Comparison of ENCODE assay signal across 8 cellular contexts in genomic region chr10:11018426-11018818, GRCh38. TPM values are rescaled to one million over a fixed set of nuclear protein-coding genes. Genes with fewer than 3 reads are reported as not detected.
A peak's percentile ranks its signal among the peaks of the same experiment; 100 is the strongest.
DNase-seq lines count a peak whose midpoint lies in the region; ATAC-seq, FAIRE-seq and TF ChIP-seq lines count a peak whose summit lies in the region.

No MANE protein-coding gene starts in this region.

- no peak overlapping the region for H3K9ac ChIP-seq in GM12878 (ENCODE audit: control insufficient read depth, insufficient read depth, low read length)

- H2AFZ ChIP-seq in GM12878 (ENCODE audit: control insufficient read depth, low read depth, low read length) (peak overlapping the region; percentile 71), OCI-LY7 (ENCODE audit: low read length) (no peak overlapping the region)

- CTCF ChIA-PET in GM12878 (lab: Yijun Ruan, JAX) (interaction anchor here (0.6 to 1.0 kb wide), 2 partner anchors 252 to 500 kb away, joined by 3 to 4 read pairs; no protein-coding TSS in a partner anchor), OCI-LY7 (lab: Charles Lee; ENCODE audit: unreplicated experiment) (interaction anchor here (1.0 kb wide), 1 partner anchor 62 kb away, joined by 3 read pairs; no protein-coding TSS in a partner anchor)

- no peak; the same call in 2 of the 3 replicates for ATAC-seq in GM12878

- SMC1A ChIA-PET in GM12878 (lab: Charles Lee; ENCODE audit: uncharacterized antibody, unreplicated experiment) = interaction anchor here (0.7 to 1.1 kb wide), 2 partner anchors 95 to 135 kb away, joined by 3 read pairs; no protein-coding TSS in a partner anchor

- TF ChIP-seq POLR2A in GM12878 (IDR thresholded peaks at IDR 0.05; ENCODE audit: low read depth, low read length) (no peak), lower leg skin (IDR thresholded peaks at IDR 0.05) (no peak), GM12892 (IDR thresholded peaks at IDR 0.05; ENCODE audit: low read depth, low read length) (no peak)

- no peaks in the 10 kb centered on the region for H3K4me1 ChIP-seq in GM12878 (ENCODE audit: control insufficient read depth, insufficient read depth, low read length)
- peaks cover 0 to 23% (median 12%) of the 10 kb centered on the region in 4 donors for H3K4me1 ChIP-seq in tibial artery
- no peaks in the 10 kb centered on the region for H3K4me1 ChIP-seq in OCI-LY7 (ENCODE audit: insufficient read depth, low read length, poor library complexity, severe bottlenecking)

- peak; percentile 6 for DNase-seq in stimulated activated CD4-positive, alpha-beta T cell treated with anti-CD3 and anti-CD28 coated beads, Interleukin-12 subunit alpha, Interleukin-12 subunit beta, amount 100 ng/mL, for 4 hours
- DNase-seq in stimulated activated CD4-positive, alpha-beta T cell treated with anti-CD3 and anti-CD28 coated beads, Interleukin-1b, Interleukin-23, amount 100 ng/mL, for 48 hours = no peak
- DNase-seq in GM12878 (ENCODE audit: low read depth, low spot score) (no peak), lower leg skin (ENCODE audit: low spot score in 2 of 2) (peak in 1 of 2 donors; percentile 88), tibial artery (peak in 1 of 2 donors; percentile 71), NCI-H82 (lab: John Stamatoyannopoulos, UW) (no peak), OCI-LY7 (ENCODE audit: low spot score) (no peak), GM12892 (ENCODE audit: insufficient read length) (no peak)

- no peaks in the 10 kb centered on the region for H3K36me3 ChIP-seq in GM12878 (ENCODE audit: control insufficient read depth in 2 of 2, insufficient read depth in 2 of 2, low read length in 1 of 2)
- no peaks in the 10 kb centered on the region for H3K36me3 ChIP-seq in tibial artery
- H3K36me3 ChIP-seq in OCI-LY7 (ENCODE audit: insufficient read depth, low read length) = no peaks in the 10 kb centered on the region

- POLR2A ChIA-PET in GM12878 (lab: Charles Lee) (no interaction called here), OCI-LY7 (lab: Charles Lee) (no interaction called here)

- RAD21 ChIA-PET in GM12878 (lab: Charles Lee; ENCODE audit: unreplicated experiment) = no interaction called here

- FAIRE-seq in GM12878 (lab: Jason Lieb, UNC) = no peak
- FAIRE-seq in GM12892 (lab: Jason Lieb, UNC) = no peak

- no peaks in the 10 kb centered on the region for H3K9me2 ChIP-seq in OCI-LY7 (ENCODE audit: insufficient read depth, low read length)

- no peaks in the 10 kb centered on the region for H3K79me2 ChIP-seq in GM12878 (ENCODE audit: control insufficient read depth, insufficient read depth, low read length)
- no peaks in the 10 kb centered on the region for H3K79me2 ChIP-seq in OCI-LY7 (ENCODE audit: insufficient read depth, low read depth, low read length)

- H3K4me2 ChIP-seq in GM12878 (ENCODE audit: control insufficient read depth, insufficient read depth) (peak overlapping the region; percentile 61; the same call in 1 of the 2 replicates), OCI-LY7 (ENCODE audit: low read length) (no peak overlapping the region)

- no TSS peak for BruUV-seq in GM12878 (replicated peaks; lab: Mats Ljungman, UMichigan)
- no TSS peak for BruUV-seq in OCI-LY7 (replicated peaks; lab: Mats Ljungman, UMichigan)

- H3K9me3 ChIP-seq in GM12878 (replicated peaks; ENCODE audit: control insufficient read depth, insufficient read depth, low read length) (no peaks in the 10 kb centered on the region), tibial artery (no peaks in the 10 kb centered on the region), OCI-LY7 (ENCODE audit: low read length) (no peaks in the 10 kb centered on the region)

- intact Hi-C loops in GM12878 (cut with micrococcal nuclease; ENCODE audit: unreplicated experiment) = loop anchor here (10.0 kb wide), 1 partner anchor 256 kb away; no protein-coding TSS in a partner anchor
- intact Hi-C loops in lower leg skin (cut with DNase I; ENCODE audit: low total_unique reads) = no loop called here
- intact Hi-C loops in tibial artery (cut with DNase I; ENCODE audit: low total_unique reads) = loop anchor here (10.0 kb wide), 1 partner anchor 214 kb away; no protein-coding TSS in a partner anchor
- intact Hi-C loops in OCI-LY7 (cut with micrococcal nuclease; ENCODE audit: unreplicated experiment) = no loop called here

- H3K27me3 ChIP-seq in GM12878 (replicated peaks in 1 of 2; ENCODE audit: control insufficient read depth in 2 of 2, insufficient read depth in 2 of 2, low read length in 1 of 2) (peaks cover 2 to 25% of the 10 kb centered on the region in 2 experiments; a peak in 3 of 4 replicates), tibial artery (no peaks in the 10 kb centered on the region)

- TF ChIP-seq EP300 in GM12878 (IDR thresholded peaks at IDR 0.05; ENCODE audit: borderline replicate concordance in 1 of 2, control insufficient read depth in 1 of 2, low read depth in 2 of 2, low read length in 2 of 2) = no peak

- in situ Hi-C loops in GM12878 (cut with MboI) = no loop called here

- H4K20me1 ChIP-seq in GM12878 (ENCODE audit: control insufficient read depth, insufficient read depth) (no peaks in the 10 kb centered on the region), OCI-LY7 (ENCODE audit: insufficient read depth, low read length) (no peaks in the 10 kb centered on the region)

- TF ChIP-seq RAD21 in GM12878 (IDR thresholded peaks at IDR 0.05; ENCODE audit: insufficient read depth, low read depth, low read length) = no peak

- no peak for TF ChIP-seq CTCF in GM12878 (IDR thresholded peaks at IDR 0.05 in 2 of 3, conservative IDR thresholded peaks at IDR 0.05 in 1 of 3; ENCODE audit: control insufficient read depth in 2 of 3, extremely low read depth in 1 of 3, insufficient read depth in 1 of 3, low read depth in 3 of 3, low read length in 3 of 3)
- TF ChIP-seq CTCF in lower leg skin (IDR thresholded peaks at IDR 0.05) = no peak
- TF ChIP-seq CTCF in tibial artery (IDR thresholded peaks at IDR 0.05) = no peak
- no peak for TF ChIP-seq CTCF in OCI-LY7 (conservative IDR thresholded peaks at IDR 0.05; ENCODE audit: low read length)

- 44% methylated on average over 4 of the region's 57 CpGs for WGBS in GM12878 (ENCODE audit: insufficient coverage, insufficient replicate concordance, low lambda C conversion rate, missing lambda C conversion rate)
- WGBS in lower leg skin, 2 donors = 1 to 3% methylated on average over 23 to 27 of the region's 57 CpGs

- H3K27ac ChIP-seq in GM12878 (ENCODE audit: control insufficient read depth, insufficient read depth) (no peak overlapping the region), tibial artery (peak overlapping the region; percentile 74 to 91), OCI-LY7 (ENCODE audit: low read depth, low read length, poor library complexity, severe bottlenecking) (no peak overlapping the region)

- H3K4me3 ChIP-seq in GM12878 = peak overlapping the region; percentile 67; the same call in 1 of the 2 replicates
- peak overlapping the region; percentile 78 for H3K4me3 ChIP-seq in lower leg skin (ENCODE audit: low read depth, poor library complexity, severe bottlenecking)
- peak overlapping the region; percentile 91 to 99 for H3K4me3 ChIP-seq in tibial artery
- no peak overlapping the region for H3K4me3 ChIP-seq in OCI-LY7 (ENCODE audit: low read depth, low read length, poor library complexity, severe bottlenecking)

TF ChIP-seq in GM12878, 131 proteins besides CTCF, POLR2A, EP300 and RAD21:
- TF ChIP-seq STAT1 (conservative IDR thresholded peaks at IDR 0.05) (no peak), E2F8 (IDR thresholded peaks at IDR 0.05; ENCODE audit: low read depth, partially characterized antibody) (no peak), PAX8 (IDR thresholded peaks at IDR 0.05) (no peak), BRCA1 (IDR thresholded peaks at IDR 0.05; ENCODE audit: low read depth, low read length) (no peak), NR2C1 (IDR thresholded peaks at IDR 0.05) (no peak), JUND (IDR thresholded peaks at IDR 0.05; ENCODE audit: low read depth, low read length) (no peak)

RNA-seq across cellular contexts. Expression of gene CELF2, which starts 0.8 kb away (rescaled TPM):
- total RNA-seq in GM12878 (2013; cell fraction: nucleolus; rRNA removed) = 276 and 277 TPM in 2 replicates
- total RNA-seq in GM12878 (2014; rRNA removed) (84.1 and 87.9 TPM in 2 replicates), GM12878 (2014; rRNA removed; fragmentation: Illumina TruSeq; extraction: Trizol) (49.5 and 51.5 TPM in 2 replicates), GM12878 (2021) (98.2 and 106 TPM in 2 replicates), lower leg skin (10 to 100 TPM; 16.9 to 39.9 (median 20.7) TPM), OCI-LY7 (2022) (17.2 and 19.1 TPM in 2 replicates)
- polyA plus RNA-seq in GM12878 (2011; ENCODE audit: low read depth) = 28.3 TPM
- polyA plus RNA-seq in GM12878 (2011; rRNA removed) (70.9 and 95.9 TPM in 2 replicates), GM12878 (2014; fragmentation: Illumina TruSeq; extraction: Trizol) (59.3 and 59.6 TPM in 2 replicates), GM12878 (2014; fragmentation: Nextera tagmentation; extraction: Ambion mirVana) (10 to 100 TPM; 20.8 to 27.1 TPM), GM12878 (2014; rRNA removed) (88.5 and 91.8 TPM in 2 replicates), GM12878 (2016; fragmentation: Nextera tagmentation; extraction: Ambion mirVana) (100 to 1,000 TPM; 123 to 129 TPM)
- 101 and 129 TPM in 2 replicates for polyA plus RNA-seq in GM12878 (2011; cell fraction: cytosol; rRNA removed)
- polyA plus RNA-seq in GM12878 (2011; cell fraction: nucleus; rRNA removed) = 180 and 189 TPM in 2 replicates
- polyA plus RNA-seq in GM12878 (2012) = 41.0 and 47.3 TPM in 2 replicates
- polyA minus RNA-seq in GM12878 (2011; rRNA and poly(A)+ RNA removed) = 148 and 217 TPM in 2 replicates
- polyA minus RNA-seq in GM12878 (2011; cell fraction: cytosol; rRNA and poly(A)+ RNA removed) = 59.6 and 61.6 TPM in 2 replicates
- polyA minus RNA-seq in GM12878 (2011; cell fraction: nucleus; rRNA and poly(A)+ RNA removed) = 117 and 154 TPM in 2 replicates
- 3.0 and 5.4 TPM in 2 replicates for total RNA-seq in OCI-LY7 (2014; rRNA removed; shearing (Covaris generic))
- 39.7 TPM for polyA plus RNA-seq in GM12892 (2012; ENCODE audit: missing spikeins)

Comparison
In these comparisons a context has a peak if more than half of its experiments do, and no peak if none do; other contexts are left out.
1. H3K27ac ChIP-seq: peak in tibial artery (2 of 2); none in GM12878 (single experiment) and OCI-LY7 (single experiment).
2. intact Hi-C loops: an anchor here in GM12878 (10.0 kb wide) and tibial artery (10.0 kb wide); none called in lower leg skin and OCI-LY7.